ENCODE assay signal across 1 cellular context in genomic region chr16:67216612-67217490, GRCh38.
TF ChIP-seq lines count a peak whose summit lies in the region.

No MANE protein-coding gene starts in this region.

TF ChIP-seq in K562, 482 proteins besides CTCF, POLR2A, EP300 and RAD21 (continued from another document and continues in another):
- no peak for TF ChIP-seq ZNF518B (CRISPR knock-in tag; IDR thresholded peaks at IDR 0.05)
- TF ChIP-seq ZNF384 (IDR thresholded peaks at IDR 0.05; ENCODE audit: low read depth, low read length): no peak
- no peak for TF ChIP-seq MIER1 (IDR thresholded peaks at IDR 0.05; ENCODE audit: low read depth)
- no peak for TF ChIP-seq ARNT (IDR thresholded peaks at IDR 0.05)
- TF ChIP-seq ZNF347 (CRISPR knock-in tag; IDR thresholded peaks at IDR 0.05; ENCODE audit: low read depth): no peak
- 0 out of 2 replicates have a peak, but pooled peaks have one; percentile 8 for TF ChIP-seq TFE3 (CRISPR knock-in tag; IDR thresholded peaks at IDR 0.05)
- TF ChIP-seq ZNF445 (CRISPR knock-in tag; IDR thresholded peaks at IDR 0.05; ENCODE audit: low read depth): no peak
- TF ChIP-seq JUN (IDR thresholded peaks at IDR 0.05; ENCODE audit: borderline replicate concordance, low read depth, low read length): no peak
- TF ChIP-seq JUN (CRISPR knock-in tag; IDR thresholded peaks at IDR 0.05; ENCODE audit: borderline replicate concordance): no peak
- TF ChIP-seq KLF6 (CRISPR knock-in tag; IDR thresholded peaks at IDR 0.05; ENCODE audit: borderline replicate concordance): no peak
- TF ChIP-seq ZNF253 (CRISPR knock-in tag; conservative IDR thresholded peaks at IDR 0.05): no peak
- no peak for TF ChIP-seq POLR2H (tag; IDR thresholded peaks at IDR 0.05; ENCODE audit: low read depth)
- TF ChIP-seq CAMTA2 (CRISPR knock-in tag; conservative IDR thresholded peaks at IDR 0.05): no peak
- no peak for TF ChIP-seq SIX5 (IDR thresholded peaks at IDR 0.05; ENCODE audit: borderline replicate concordance in 1 of 2, insufficient read depth in 1 of 2, low read depth in 1 of 2, low read length in 2 of 2)
- TF ChIP-seq SMAD4 (CRISPR knock-in tag; conservative IDR thresholded peaks at IDR 0.05): 0 out of 2 replicates have a peak, but pooled peaks have one; percentile 38
- no peak for TF ChIP-seq NR3C1 (CRISPR knock-in tag; IDR thresholded peaks at IDR 0.05)
- no peak for TF ChIP-seq ZNF174 (CRISPR knock-in tag; IDR thresholded peaks at IDR 0.05)
- TF ChIP-seq ZC3H4 (CRISPR knock-in tag; IDR thresholded peaks at IDR 0.05; ENCODE audit: borderline replicate concordance): no peak
- no peak for TF ChIP-seq XRCC5 (IDR thresholded peaks at IDR 0.05; ENCODE audit: low read depth, low read length)
- peak; percentile 80 for TF ChIP-seq MYC (IDR thresholded peaks at IDR 0.05; ENCODE audit: low read depth, low read length)
- no peak for TF ChIP-seq MYC (CRISPR knock-in tag; IDR thresholded peaks at IDR 0.05; ENCODE audit: borderline replicate concordance, low read depth)
- TF ChIP-seq, protein P1, sequence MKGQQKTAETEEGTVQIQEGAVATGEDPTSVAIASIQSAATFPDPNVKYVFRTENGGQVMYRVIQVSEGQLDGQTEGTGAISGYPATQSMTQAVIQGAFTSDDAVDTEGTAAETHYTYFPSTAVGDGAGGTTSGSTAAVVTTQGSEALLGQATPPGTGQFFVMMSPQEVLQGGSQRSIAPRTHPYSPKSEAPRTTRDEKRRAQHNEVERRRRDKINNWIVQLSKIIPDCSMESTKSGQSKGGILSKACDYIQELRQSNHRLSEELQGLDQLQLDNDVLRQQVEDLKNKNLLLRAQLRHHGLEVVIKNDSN (CRISPR knock-in tag; IDR thresholded peaks at IDR 0.05): peak; percentile 77
- TF ChIP-seq, protein P2, sequence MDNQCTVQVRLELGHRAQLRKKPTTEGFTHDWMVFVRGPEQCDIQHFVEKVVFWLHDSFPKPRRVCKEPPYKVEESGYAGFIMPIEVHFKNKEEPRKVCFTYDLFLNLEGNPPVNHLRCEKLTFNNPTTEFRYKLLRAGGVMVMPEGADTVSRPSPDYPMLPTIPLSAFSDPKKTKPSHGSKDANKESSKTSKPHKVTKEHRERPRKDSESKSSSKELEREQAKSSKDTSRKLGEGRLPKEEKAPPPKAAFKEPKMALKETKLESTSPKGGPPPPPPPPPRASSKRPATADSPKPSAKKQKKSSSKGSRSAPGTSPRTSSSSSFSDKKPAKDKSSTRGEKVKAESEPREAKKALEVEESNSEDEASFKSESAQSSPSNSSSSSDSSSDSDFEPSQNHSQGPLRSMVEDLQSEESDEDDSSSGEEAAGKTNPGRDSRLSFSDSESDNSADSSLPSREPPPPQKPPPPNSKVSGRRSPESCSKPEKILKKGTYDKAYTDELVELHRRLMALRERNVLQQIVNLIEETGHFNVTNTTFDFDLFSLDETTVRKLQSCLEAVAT (IDR thresholded peaks at IDR 0.05): no peak
- TF ChIP-seq YBX1 (IDR thresholded peaks at IDR 0.05): no peak
- TF ChIP-seq SIN3B (IDR thresholded peaks at IDR 0.05; ENCODE audit: low read depth): no peak
- TF ChIP-seq ZNF431 (CRISPR knock-in tag; IDR thresholded peaks at IDR 0.05): no peak
- no peak for TF ChIP-seq RNF219 (CRISPR knock-in tag; IDR thresholded peaks at IDR 0.05)
- no peak for TF ChIP-seq HES1 (IDR thresholded peaks at IDR 0.05; ENCODE audit: low read depth)
- no peak for TF ChIP-seq AFF4 (CRISPR knock-in tag; IDR thresholded peaks at IDR 0.05)
- no peak for TF ChIP-seq MAFK (IDR thresholded peaks at IDR 0.05; ENCODE audit: low read length)
- peak; percentile 50; the same call in 1 of the 2 replicates for TF ChIP-seq SUPT5H (IDR thresholded peaks at IDR 0.05)
- TF ChIP-seq ZNF239 (CRISPR knock-in tag; IDR thresholded peaks at IDR 0.05): no peak
- no peak for TF ChIP-seq GTF2B (IDR thresholded peaks at IDR 0.05; ENCODE audit: extremely low read depth, insufficient read length)
- TF ChIP-seq ZNF217 (CRISPR knock-in tag; IDR thresholded peaks at IDR 0.05): no peak
- no peak for TF ChIP-seq TSHZ1 (CRISPR knock-in tag; IDR thresholded peaks at IDR 0.05)
- TF ChIP-seq, protein P3, sequence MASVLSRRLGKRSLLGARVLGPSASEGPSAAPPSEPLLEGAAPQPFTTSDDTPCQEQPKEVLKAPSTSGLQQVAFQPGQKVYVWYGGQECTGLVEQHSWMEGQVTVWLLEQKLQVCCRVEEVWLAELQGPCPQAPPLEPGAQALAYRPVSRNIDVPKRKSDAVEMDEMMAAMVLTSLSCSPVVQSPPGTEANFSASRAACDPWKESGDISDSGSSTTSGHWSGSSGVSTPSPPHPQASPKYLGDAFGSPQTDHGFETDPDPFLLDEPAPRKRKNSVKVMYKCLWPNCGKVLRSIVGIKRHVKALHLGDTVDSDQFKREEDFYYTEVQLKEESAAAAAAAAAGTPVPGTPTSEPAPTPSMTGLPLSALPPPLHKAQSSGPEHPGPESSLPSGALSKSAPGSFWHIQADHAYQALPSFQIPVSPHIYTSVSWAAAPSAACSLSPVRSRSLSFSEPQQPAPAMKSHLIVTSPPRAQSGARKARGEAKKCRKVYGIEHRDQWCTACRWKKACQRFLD (CRISPR knock-in tag; IDR thresholded peaks at IDR 0.05): no peak
- no peak for TF ChIP-seq HDAC2 (IDR thresholded peaks at IDR 0.05)
- no peak for TF ChIP-seq RFX5 (IDR thresholded peaks at IDR 0.05; ENCODE audit: low read depth, low read length)
- peak in 1 of 2 experiments; percentile 71; a peak in 2 of 4 replicates for TF ChIP-seq RCOR1 (IDR thresholded peaks at IDR 0.05; ENCODE audit: borderline replicate concordance in 1 of 2, low read depth in 2 of 2, low read length in 2 of 2)
- TF ChIP-seq KAT7 (CRISPR knock-in tag; IDR thresholded peaks at IDR 0.05; ENCODE audit: borderline replicate concordance): no peak
